ENCODE assay signal across 41 cellular contexts in genomic region chr11:113781682-113782081, GRCh38. TPM values are rescaled to one million over a fixed set of nuclear protein-coding genes. Genes with fewer than 3 reads are reported as not detected.
DNase-seq lines count a peak whose midpoint lies in the region; ATAC-seq, FAIRE-seq and TF ChIP-seq lines count a peak whose summit lies in the region.
"Had no signal": no experiment of that assay in that cellular context is flagged by ENCODE, and none has a peak within 500 bp of the region (broad histone marks: within the 10 kb centered on the region; RNA-seq: fewer than 3 reads in every experiment).

No MANE protein-coding gene starts in this region.

- no peaks in the 10 kb centered on the region for H3K36me3 ChIP-seq in right atrium auricular region
- H3K36me3 ChIP-seq in osteoblast (ENCODE audit: insufficient read depth, low read length) = no peaks in the 10 kb centered on the region
- H3K36me3 ChIP-seq: cardiac muscle cell, SJSA1, upper lobe of left lung, WERI-Rb-1 had no signal

- CTCF ChIA-PET in WTC11 (lab: Charles Lee) = interaction anchor here (1.0 to 2.6 kb wide), 3 partner anchors 8 to 115 kb away, joined by 4 to 13 read pairs (median 11); partner anchors contain the start of gene ZW10

- H3K9me3 ChIP-seq in right atrium auricular region (no peaks in the 10 kb centered on the region), osteoblast (ENCODE audit: low read depth, low read length) (no peaks in the 10 kb centered on the region)
- H3K9me3 ChIP-seq: mucosa of descending colon, psoas muscle, SJSA1, upper lobe of left lung had no signal

- H3K9me3 Mint-ChIP-seq in WTC11 = no peaks in the 10 kb centered on the region
- H3K9me3 Mint-ChIP-seq: activated CD4-positive, alpha-beta T cell treated with anti-CD3 and anti-CD28 coated beads, Interleukin-2, amount 10 ng/mL, durations not matched to agents 24 days and 14 days; activated naive CD8-positive, alpha-beta T cell treated with anti-CD3 and anti-CD28 coated beads for 36 hours; CD14-positive monocyte; effector memory CD8-positive, alpha-beta T cell; natural killer cell; stimulated activated effector memory CD8-positive, alpha-beta T cell treated with anti-CD3 and anti-CD28 coated beads, Interleukin-12 subunit alpha, Interleukin-12 subunit beta, amount 100 ng/mL, for 72 hours had no signal

- H3K79me2 ChIP-seq in osteoblast (ENCODE audit: insufficient read depth, low read length) = no peaks in the 10 kb centered on the region

- no peak overlapping the region for H3K4me3 Mint-ChIP-seq in WTC11
- H3K4me3 Mint-ChIP-seq: activated CD4-positive, alpha-beta T cell treated with anti-CD3 and anti-CD28 coated beads, Interleukin-2, amount 10 ng/mL, durations not matched to agents 24 days and 14 days; activated naive CD8-positive, alpha-beta T cell treated with anti-CD3 and anti-CD28 coated beads for 36 hours; effector memory CD8-positive, alpha-beta T cell; natural killer cell; stimulated activated effector memory CD8-positive, alpha-beta T cell treated with anti-CD3 and anti-CD28 coated beads, Interleukin-12 subunit alpha, Interleukin-12 subunit beta, amount 100 ng/mL, for 72 hours had no signal

- H3K4me3 ChIP-seq in right atrium auricular region (no peak overlapping the region), osteoblast (ENCODE audit: insufficient read depth, low read length) (no peak overlapping the region)
- H3K4me3 ChIP-seq: cardiac muscle cell, mucosa of descending colon, psoas muscle, SJSA1, upper lobe of left lung had no signal

- POLR2A ChIA-PET in WTC11 (lab: Charles Lee) = interaction anchor here (0.6 kb wide), 1 partner anchor 1403 kb away, joined by 3 read pairs; no protein-coding TSS in a partner anchor

- intact Hi-C loops in Right ventricle myocardium inferior (cut with DNase I) = no loop called here

- H4K20me1 ChIP-seq in osteoblast (ENCODE audit: insufficient read depth, low read length) = no peaks in the 10 kb centered on the region

- no peak overlapping the region for H3K27ac Mint-ChIP-seq in WTC11
- H3K27ac Mint-ChIP-seq: activated CD4-positive, alpha-beta T cell treated with anti-CD3 and anti-CD28 coated beads, Interleukin-2, amount 10 ng/mL, durations not matched to agents 24 days and 14 days; activated naive CD8-positive, alpha-beta T cell treated with anti-CD3 and anti-CD28 coated beads for 36 hours; CD14-positive monocyte; effector memory CD8-positive, alpha-beta T cell; natural killer cell; stimulated activated effector memory CD8-positive, alpha-beta T cell treated with anti-CD3 and anti-CD28 coated beads, Interleukin-12 subunit alpha, Interleukin-12 subunit beta, amount 100 ng/mL, for 72 hours had no signal

- H3K27me3 Mint-ChIP-seq in WTC11 (ENCODE audit: low read depth) = peaks cover 5% of the 10 kb centered on the region

- no peak overlapping the region for H3K4me2 ChIP-seq in osteoblast (ENCODE audit: insufficient read depth, low read length)

- H3K27me3 ChIP-seq in right atrium auricular region (no peaks in the 10 kb centered on the region), osteoblast (ENCODE audit: insufficient read depth, low read length) (peaks cover 32% of the 10 kb centered on the region)
- H3K27me3 ChIP-seq: cardiac muscle cell, SJSA1, upper lobe of left lung had no signal

- H3K4me1 Mint-ChIP-seq in WTC11 = no peaks in the 10 kb centered on the region
- H3K4me1 Mint-ChIP-seq: activated CD4-positive, alpha-beta T cell treated with anti-CD3 and anti-CD28 coated beads, Interleukin-2, amount 10 ng/mL, durations not matched to agents 24 days and 14 days; activated naive CD8-positive, alpha-beta T cell treated with anti-CD3 and anti-CD28 coated beads for 36 hours; natural killer cell; stimulated activated effector memory CD8-positive, alpha-beta T cell treated with anti-CD3 and anti-CD28 coated beads, Interleukin-12 subunit alpha, Interleukin-12 subunit beta, amount 100 ng/mL, for 72 hours had no signal

- ATAC-seq in Right ventricle myocardium inferior (peak; percentile 40), WTC11 (peak; percentile 76), GM18907 (IDR thresholded peaks at IDR 0.05; ENCODE audit: unreplicated experiment) (no peak)
- ATAC-seq: effector memory CD8-positive, alpha-beta T cell; mucosa of descending colon; natural killer cell; psoas muscle; stimulated activated effector memory CD8-positive, alpha-beta T cell treated with anti-CD3 and anti-CD28 coated beads, Interleukin-12 subunit alpha, Interleukin-12 subunit beta, amount 100 ng/mL, for 72 hours had no signal

- TF ChIP-seq CTCF in right atrium auricular region (IDR thresholded peaks at IDR 0.05) = no peak
- no peak for TF ChIP-seq CTCF in WTC11 (IDR thresholded peaks at IDR 0.05)
- TF ChIP-seq CTCF in osteoblast (IDR thresholded peaks at IDR 0.05; ENCODE audit: extremely low read depth, low read depth, low read length) = no peak

- H3K4me1 ChIP-seq in right atrium auricular region (peaks cover 0 to 21% of the 10 kb centered on the region in 2 donors), osteoblast (ENCODE audit: insufficient read depth, low read length) (peaks cover 6% of the 10 kb centered on the region)
- H3K4me1 ChIP-seq: SJSA1 had no signal

- H3K27ac ChIP-seq in right atrium auricular region = no peak overlapping the region
- no peak overlapping the region for H3K27ac ChIP-seq in osteoblast (ENCODE audit: low read depth, low read length)
- H3K27ac ChIP-seq: cardiac muscle cell, psoas muscle, SJSA1, upper lobe of left lung, WERI-Rb-1 had no signal

- peak; percentile 56 for DNase-seq in Right ventricle myocardium inferior (ENCODE audit: missing footprints)
- no peak for DNase-seq in right atrium auricular region (ENCODE audit: low spot score)
- no peak for DNase-seq in WTC11 (ENCODE audit: low spot score)
- peak; percentile 19 for DNase-seq in iPS-NIHi7 (ENCODE audit: extremely low spot score)
- no peak for DNase-seq in urothelium cell line (ENCODE audit: low spot score)
- no peak for DNase-seq in retina
- DNase-seq in osteoblast (ENCODE audit: insufficient read length, low spot score, missing footprints) = no peak
- DNase-seq: activated CD4-positive, alpha-beta T cell treated with anti-CD3 and anti-CD28 coated beads, Interleukin-2, amount 10 ng/mL, durations not matched to agents 24 days and 14 days; activated CD8-positive, alpha-beta memory T cell treated with anti-CD3 and anti-CD28 coated beads for 24 hours; activated effector memory CD4-positive, alpha-beta T cell treated with Interleukin-2 at 50 U/mL for 16 hours; activated naive CD8-positive, alpha-beta T cell treated with anti-CD3 and anti-CD28 coated beads for 36 hours; aorta; cortex of kidney; effector memory CD8-positive, alpha-beta T cell; glutamatergic neuron; kidney glomerular epithelial cell; mucosa of descending colon; natural killer cell; NCI-H1048; NCI-H1694 treated with DMSO at 0.1 percent for 48 hours; NCI-H2227 treated with DMSO at 0.1 percent for 48 hours; NCI-H774; nucleus accumbens; psoas muscle; stimulated activated CD4-positive, alpha-beta T cell treated with anti-CD3 and anti-CD28 coated beads, Interleukin-15, amount 100 ng/mL, for 24 hours; T1000; upper lobe of left lung; WERI-Rb-1 had no signal

- peak; percentile 61 for FAIRE-seq in urothelium cell line (lab: Jason Lieb, UNC)
- FAIRE-seq: GM19239 had no signal

- no peak overlapping the region for H2AFZ ChIP-seq in osteoblast (ENCODE audit: low read length)

- no peaks in the 10 kb centered on the region for H3K36me3 Mint-ChIP-seq in WTC11
- H3K36me3 Mint-ChIP-seq: activated naive CD8-positive, alpha-beta T cell treated with anti-CD3 and anti-CD28 coated beads for 36 hours; CD14-positive monocyte; natural killer cell; stimulated activated effector memory CD8-positive, alpha-beta T cell treated with anti-CD3 and anti-CD28 coated beads, Interleukin-12 subunit alpha, Interleukin-12 subunit beta, amount 100 ng/mL, for 72 hours had no signal

TF ChIP-seq in WTC11, 78 proteins besides CTCF, POLR2A, EP300 and RAD21 (continues in another document):
- no peak for TF ChIP-seq NFATC4 (CRISPR knock-in tag; IDR thresholded peaks at IDR 0.05)
- TF ChIP-seq NFYB (CRISPR knock-in tag; conservative IDR thresholded peaks at IDR 0.05; ENCODE audit: low read depth) = no peak
- no peak for TF ChIP-seq ZNF121 (CRISPR knock-in tag; IDR thresholded peaks at IDR 0.05)
- no peak for TF ChIP-seq SOX15 (CRISPR knock-in tag; IDR thresholded peaks at IDR 0.05)
- no peak for TF ChIP-seq ZNF138 (CRISPR knock-in tag; conservative IDR thresholded peaks at IDR 0.05)
- no peak for TF ChIP-seq ZNF416 (CRISPR knock-in tag; IDR thresholded peaks at IDR 0.05)
- no peak for TF ChIP-seq TCF7 (CRISPR knock-in tag; IDR thresholded peaks at IDR 0.05; ENCODE audit: low read depth)
- TF ChIP-seq ZNF232 (CRISPR knock-in tag; IDR thresholded peaks at IDR 0.05) = no peak
- no peak for TF ChIP-seq TP53 (CRISPR knock-in tag; IDR thresholded peaks at IDR 0.05)
- TF ChIP-seq ZNF263 (CRISPR knock-in tag; IDR thresholded peaks at IDR 0.05; ENCODE audit: low read depth) = no peak
- no peak for TF ChIP-seq USF1 (CRISPR knock-in tag; IDR thresholded peaks at IDR 0.05)
- TF ChIP-seq TEAD1 (CRISPR knock-in tag; IDR thresholded peaks at IDR 0.05) = no peak
- no peak for TF ChIP-seq SMAD4 (CRISPR knock-in tag; IDR thresholded peaks at IDR 0.05)
- no peak for TF ChIP-seq MYBL2 (CRISPR knock-in tag; IDR thresholded peaks at IDR 0.05)
- no peak for TF ChIP-seq CBFB (CRISPR knock-in tag; IDR thresholded peaks at IDR 0.05; ENCODE audit: low read depth)
- no peak for TF ChIP-seq OVOL2 (CRISPR knock-in tag; IDR thresholded peaks at IDR 0.05; ENCODE audit: borderline replicate concordance)

RNA-seq across cellular contexts. Expression of gene CLDN25, which starts 2.1 kb away (rescaled TPM):
- total RNA-seq in Right ventricle myocardium inferior (not detected), right atrium auricular region (not detected), WTC11 (2021) (not detected in 3 replicates), osteoblast (not detected in 2 replicates)
- total RNA-seq: A172; activated CD4-positive, alpha-beta T cell treated with anti-CD3 and anti-CD28 coated beads, Interleukin-2, amount 10 ng/mL, durations not matched to agents 24 days and 14 days; activated naive CD8-positive, alpha-beta T cell treated with anti-CD3 and anti-CD28 coated beads for 36 hours; aorta; cardiac muscle cell; fibroblast of villous mesenchyme; H4; HT1080; lung microvascular endothelial cell; mucosa of descending colon; natural killer cell; psoas muscle; RPMI7951; SJSA1; subcutaneous adipose tissue; upper lobe of left lung had no signal

RNA-seq across cellular contexts. Expression of gene ZW10, which starts 8.2 kb away (rescaled TPM):
- total RNA-seq in Right ventricle myocardium inferior = 9.6 TPM
- 1 to 10 TPM; 7.9 TPM for total RNA-seq in right atrium auricular region
- total RNA-seq in WTC11 (2021) = 17.4 to 18.9 TPM (median 18.0 TPM) in 3 replicates
- 17.7 and 20.6 TPM in 2 replicates for total RNA-seq in osteoblast

Comparison
In these comparisons a context has a peak if more than half of its experiments do, and no peak if none do; other contexts are left out.
1. DNase-seq: peak in Right ventricle myocardium inferior (single experiment) and iPS-NIHi7 (single experiment); none in right atrium auricular region (single experiment), WTC11 (single experiment), urothelium cell line (single experiment), retina (single experiment) and osteoblast (single experiment).